16 cellular contexts compared by ENCODE assay signal in the genomic region with DNA sequence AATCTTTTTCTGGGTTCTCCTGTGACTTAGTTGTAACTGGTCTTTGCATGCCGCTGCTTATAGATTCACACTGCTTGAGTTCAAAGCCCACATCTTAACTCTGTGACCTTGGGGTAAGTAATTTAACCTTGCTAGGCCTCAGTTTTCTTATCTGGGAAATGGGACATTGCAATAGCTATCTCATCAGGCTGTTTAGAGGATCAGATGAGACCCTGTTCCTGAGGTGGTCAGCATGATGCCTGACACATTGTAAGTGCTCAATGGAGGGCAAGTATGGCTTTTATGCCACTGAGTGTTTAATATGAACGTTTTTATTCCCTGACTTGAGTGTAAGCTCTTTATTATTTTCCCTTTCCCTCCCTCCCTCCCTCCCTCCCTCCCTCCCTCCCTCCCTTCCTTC.
DNase-seq lines count a peak whose midpoint lies in the region; ATAC-seq and TF ChIP-seq lines count a peak whose summit lies in the region.
"Had no signal": no experiment of that assay in that cellular context is flagged by ENCODE, and none has a peak within 500 bp of the region (broad histone marks: within the 10 kb centered on the region; RNA-seq: fewer than 3 reads in every experiment).

No MANE protein-coding gene starts in this region.

- H3K4me3 Mint-ChIP-seq in HFFc6: no peak overlapping the region
- H3K4me3 Mint-ChIP-seq: activated T-cell treated with anti-CD3 and anti-CD28 coated beads, Interleukin-2, amount 50 U/mL, for 24 hours; natural killer cell treated with Interleukin-12 subunit alpha and Interleukin-12 subunit beta and Interleukin-15 and Interleukin-18, amount 100 ng/mL, for 72 hours had no signal

- H3K27me3 ChIP-seq in ascending aorta (no peaks in the 10 kb centered on the region), right lobe of liver (no peaks in the 10 kb centered on the region), suprapubic skin (no peaks in the 10 kb centered on the region)

- H3K36me3 ChIP-seq in ascending aorta (no peaks in the 10 kb centered on the region), right lobe of liver (no peaks in the 10 kb centered on the region), suprapubic skin (no peaks in the 10 kb centered on the region)

- intact Hi-C loops in ascending aorta (cut with DNase I): no loop called here
- intact Hi-C loops in right lobe of liver (cut with DNase I): no loop called here
- intact Hi-C loops in posterior cingulate gyrus (cut with DNase I): no loop called here

- H3K4me1 Mint-ChIP-seq in HFFc6 (ENCODE audit: low read depth): peaks cover 79% of the 10 kb centered on the region

- TF ChIP-seq POLR2A in right lobe of liver (IDR thresholded peaks at IDR 0.05) (no peak), suprapubic skin (IDR thresholded peaks at IDR 0.05) (no peak)

- H3K36me3 Mint-ChIP-seq in HFFc6 (ENCODE audit: low read depth): no peaks in the 10 kb centered on the region
- H3K36me3 Mint-ChIP-seq: natural killer cell treated with Interleukin-12 subunit alpha and Interleukin-12 subunit beta and Interleukin-15 and Interleukin-18, amount 100 ng/mL, for 72 hours had no signal

- H3K27ac Mint-ChIP-seq in HFFc6: 0 out of 2 replicates have a peak overlapping the region, but pooled peaks have one; percentile 83

- no peaks in the 10 kb centered on the region for H3K9me3 Mint-ChIP-seq in HFFc6
- H3K9me3 Mint-ChIP-seq: activated T-cell treated with anti-CD3 and anti-CD28 coated beads, Interleukin-2, amount 50 U/mL, for 24 hours; natural killer cell treated with Interleukin-12 subunit alpha and Interleukin-12 subunit beta and Interleukin-15 and Interleukin-18, amount 100 ng/mL, for 72 hours had no signal

- H3K4me1 ChIP-seq in ascending aorta (peaks cover 11 to 24% of the 10 kb centered on the region in 2 donors), right lobe of liver (peaks cover 0 to 65% (median 36%) of the 10 kb centered on the region in 4 donors), suprapubic skin (peaks cover 98% of the 10 kb centered on the region)

- TF ChIP-seq EP300 in suprapubic skin (IDR thresholded peaks at IDR 0.05): no peak

- no peak for ATAC-seq in right lobe of liver

- H3K9me3 ChIP-seq in ascending aorta: no peaks in the 10 kb centered on the region
- H3K9me3 ChIP-seq in right lobe of liver: no peaks in the 10 kb centered on the region
- H3K9me3 ChIP-seq in suprapubic skin: no peaks in the 10 kb centered on the region

- H3K27me3 Mint-ChIP-seq in HFFc6 (ENCODE audit: insufficient read depth): no peaks in the 10 kb centered on the region; the same call in none of the 2 replicates

- WGBS in right lobe of liver (ENCODE audit: insufficient coverage, low coverage, low lambda C conversion rate, missing lambda C conversion rate): 58% methylated on average over 2 of the region's 2 CpGs
- 42% methylated on average over 2 of the region's 2 CpGs for WGBS in suprapubic skin

- TF ChIP-seq CTCF in HFFc6 (IDR thresholded peaks at IDR 0.05): no peak
- TF ChIP-seq CTCF in ascending aorta (IDR thresholded peaks at IDR 0.05): no peak
- no peak for TF ChIP-seq CTCF in right lobe of liver (IDR thresholded peaks at IDR 0.05)
- TF ChIP-seq CTCF in suprapubic skin (IDR thresholded peaks at IDR 0.05): no peak

- DNase-seq in HFFc6: no peak
- no peak for DNase-seq in ascending aorta (ENCODE audit: low spot score in 2 of 2)
- no peak for DNase-seq in right lobe of liver
- no peak for DNase-seq in suprapubic skin (ENCODE audit: low spot score in 2 of 2)
- DNase-seq in NCI-H187 treated with DMSO at 0.1 percent for 48 hours (lab: John Stamatoyannopoulos, UW): no peak
- DNase-seq in posterior cingulate gyrus: no peak
- no peak for DNase-seq in Kasumi-1 (lab: John Stamatoyannopoulos, UW)
- DNase-seq: activated CD4-positive, alpha-beta T cell treated with anti-CD3 and anti-CD28 coated beads, Interleukin-2, amount 50 U/mL, for 4 hours; activated naive CD4-positive, alpha-beta T cell treated with anti-CD3 and anti-CD28 coated beads, Interleukin-2, amount 50 U/mL, for 16 hours; activated T-cell treated with anti-CD3 and anti-CD28 coated beads, Interleukin-2, amount 50 U/mL, for 24 hours; NCI-H1417 treated with DMSO at 0.1 percent for 48 hours; stimulated activated CD4-positive, alpha-beta T cell treated with anti-CD3 and anti-CD28 coated beads, Interleukin-15, amount 100 ng/mL, for 24 hours; stimulated activated naive CD4-positive, alpha-beta T cell treated with Interleukin-2 at 50 U/mL for 16 hours; SW 1271 had no signal

- no peak overlapping the region for H3K4me3 ChIP-seq in ascending aorta
- H3K4me3 ChIP-seq in right lobe of liver: no peak overlapping the region
- no peak overlapping the region for H3K4me3 ChIP-seq in suprapubic skin
- H3K4me3 ChIP-seq: coronary artery had no signal

- H3K27ac ChIP-seq in ascending aorta (peak overlapping the region; percentile 72 to 81), right lobe of liver (peak overlapping the region; percentile 69 to 92 (median 75)), suprapubic skin (peak overlapping the region; percentile 97)
